Comparison of ENCODE assay signal across 9 cellular contexts in the genomic region with DNA sequence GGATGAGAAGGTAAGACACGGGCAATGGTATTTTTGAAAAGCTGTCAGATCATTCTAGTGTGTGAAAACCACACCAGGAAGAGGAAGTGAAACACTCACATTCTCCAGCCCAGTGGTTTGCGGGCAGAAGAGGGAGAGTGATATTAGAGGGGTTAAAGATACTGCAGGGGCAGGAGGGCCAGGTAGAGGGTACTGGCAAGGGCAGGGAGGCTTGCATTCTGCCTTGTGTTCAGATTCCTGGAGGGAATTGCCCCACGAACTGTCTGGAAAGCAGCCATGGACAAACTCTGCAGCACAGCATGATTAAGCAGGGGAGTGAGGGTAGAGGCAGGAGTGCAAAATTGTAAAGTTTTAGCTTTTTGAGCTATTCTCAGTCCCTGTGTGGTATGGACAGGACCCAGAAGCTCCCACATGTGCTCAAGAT. TPM values are rescaled to one million over a fixed set of nuclear protein-coding genes. Genes with fewer than 3 reads are reported as not detected.
DNase-seq lines count a peak whose midpoint lies in the region; ATAC-seq and TF ChIP-seq lines count a peak whose summit lies in the region.
"Had no signal": no experiment of that assay in that cellular context is flagged by ENCODE, and none has a peak within 500 bp of the region (broad histone marks: within the 10 kb centered on the region; RNA-seq: fewer than 3 reads in every experiment).

No MANE protein-coding gene starts in this region.

- H3K9me3 ChIP-seq in SU-DHL-6 (ENCODE audit: insufficient read depth, low read length) = no peaks in the 10 kb centered on the region

- no peaks in the 10 kb centered on the region for H3K79me2 ChIP-seq in SU-DHL-6 (ENCODE audit: insufficient read depth, low read length)

- peaks cover 4% of the 10 kb centered on the region for H3K36me3 Mint-ChIP-seq in activated naive CD8-positive, alpha-beta T cell treated with anti-CD3 and anti-CD28 coated beads for 36 hours

- H3K4me1 ChIP-seq in foreskin keratinocyte = no peaks in the 10 kb centered on the region

- peak overlapping the region; percentile 56 for H3K4me2 ChIP-seq in SU-DHL-6 (ENCODE audit: low read depth, low read length, poor library complexity, severe bottlenecking)

- no peaks in the 10 kb centered on the region for H3K36me3 ChIP-seq in SU-DHL-6 (ENCODE audit: low read length)

- peak; percentile 85 for DNase-seq in activated naive CD8-positive, alpha-beta T cell treated with anti-CD3 and anti-CD28 coated beads for 36 hours
- peak; percentile 65 to 71 for DNase-seq in stimulated activated CD4-positive, alpha-beta T cell treated with anti-CD3 and anti-CD28 coated beads, Interleukin-15, amount 100 ng/mL, for 48 hours (ENCODE audit: low read depth in 2 of 2)
- DNase-seq in foreskin keratinocyte = no peak
- no peak for DNase-seq in COR-L47 (lab: John Stamatoyannopoulos, UW)
- no peak for DNase-seq in NCI-H524 (lab: John Stamatoyannopoulos, UW)
- DNase-seq: IMR-90 had no signal

- TF ChIP-seq CTCF in SU-DHL-6 (IDR thresholded peaks at IDR 0.05; ENCODE audit: insufficient read depth, low read length, poor library complexity, severe bottlenecking) (no peak), foreskin keratinocyte (conservative IDR thresholded peaks at IDR 0.05) (no peak)

- H3K4me3 ChIP-seq in SU-DHL-6 (ENCODE audit: insufficient read depth, low read length, poor library complexity, severe bottlenecking) = peak overlapping the region; percentile 19

- H3K27me3 ChIP-seq in SU-DHL-6 (ENCODE audit: low read length) (no peaks in the 10 kb centered on the region), foreskin keratinocyte (no peaks in the 10 kb centered on the region)

- peaks cover 13% of the 10 kb centered on the region; the same call in 1 of the 2 replicates for H3F3A ChIP-seq in SU-DHL-6 (ENCODE audit: insufficient read depth)

- peak overlapping the region; percentile 83 for H3K27ac Mint-ChIP-seq in activated naive CD8-positive, alpha-beta T cell treated with anti-CD3 and anti-CD28 coated beads for 36 hours

- H3K27me3 Mint-ChIP-seq in activated naive CD8-positive, alpha-beta T cell treated with anti-CD3 and anti-CD28 coated beads for 36 hours = no peaks in the 10 kb centered on the region

- H2AFZ ChIP-seq in SU-DHL-6 (ENCODE audit: low read depth, low read length, severe bottlenecking) = no peak overlapping the region

- no peaks in the 10 kb centered on the region for H3K9me2 ChIP-seq in SU-DHL-6 (replicated peaks; ENCODE audit: insufficient read depth, low read length)

- ATAC-seq in GM18861 (IDR thresholded peaks at IDR 0.05; ENCODE audit: unreplicated experiment) (peak; percentile 99), HG03060 (IDR thresholded peaks at IDR 0.05; ENCODE audit: low read depth, unreplicated experiment) (peak; percentile 95), foreskin keratinocyte (no peak)

- H3K9me3 Mint-ChIP-seq in activated naive CD8-positive, alpha-beta T cell treated with anti-CD3 and anti-CD28 coated beads for 36 hours = peaks cover 2% of the 10 kb centered on the region

- H4K20me1 ChIP-seq in SU-DHL-6 (ENCODE audit: low read depth, low read length) = no peaks in the 10 kb centered on the region

- H3K4me1 Mint-ChIP-seq in activated naive CD8-positive, alpha-beta T cell treated with anti-CD3 and anti-CD28 coated beads for 36 hours = peaks cover 66% of the 10 kb centered on the region

- H3K9ac ChIP-seq in SU-DHL-6 (ENCODE audit: low read length) = peak overlapping the region; percentile 33

- peak overlapping the region; percentile 64 for H3K4me3 Mint-ChIP-seq in activated naive CD8-positive, alpha-beta T cell treated with anti-CD3 and anti-CD28 coated beads for 36 hours

- H3K27ac ChIP-seq in SU-DHL-6 (ENCODE audit: low read depth, low read length) = peak overlapping the region; percentile 64
- no peak overlapping the region for H3K27ac ChIP-seq in foreskin keratinocyte

RNA-seq across cellular contexts. Expression of a gene that starts 30.9 kb away (rescaled TPM):
- total RNA-seq in activated naive CD8-positive, alpha-beta T cell treated with anti-CD3 and anti-CD28 coated beads for 36 hours = 1 to 10 TPM; 1.8 to 2.9 TPM
- total RNA-seq in foreskin keratinocyte = 16.2 and 17.0 TPM in 2 replicates
- polyA plus RNA-seq in foreskin keratinocyte = 3.2 and 4.3 TPM in 2 replicates

RNA-seq across cellular contexts. Expression of a gene that starts 31.0 kb away (rescaled TPM):
- total RNA-seq in activated naive CD8-positive, alpha-beta T cell treated with anti-CD3 and anti-CD28 coated beads for 36 hours = under 1 TPM; 0.34 to 0.64 TPM
- total RNA-seq in foreskin keratinocyte = 0.31 and 0.53 TPM in 2 replicates
- 0.41 and 0.50 TPM in 2 replicates for polyA plus RNA-seq in foreskin keratinocyte
- total RNA-seq: IMR-90 had no signal
- polyA plus RNA-seq: IMR-90 had no signal

Comparison
In these comparisons a context has a peak if more than half of its experiments do, and no peak if none do; other contexts are left out.
1. DNase-seq: peak in activated naive CD8-positive, alpha-beta T cell treated with anti-CD3 and anti-CD28 coated beads for 36 hours (single experiment) and stimulated activated CD4-positive, alpha-beta T cell treated with anti-CD3 and anti-CD28 coated beads, Interleukin-15, amount 100 ng/mL, for 48 hours (2 of 2); none in foreskin keratinocyte (0 of 2), COR-L47 (single experiment) and NCI-H524 (0 of 2).